15 cellular contexts compared by ENCODE assay signal in genomic region chr9:114836769-114837168, GRCh38. TPM values are rescaled to one million over a fixed set of nuclear protein-coding genes. Genes with fewer than 3 reads are reported as not detected.
DNase-seq lines count a peak whose midpoint lies in the region; ATAC-seq lines count a peak whose summit lies in the region.
"Had no signal": no experiment of that assay in that cellular context is flagged by ENCODE, and none has a peak within 500 bp of the region (broad histone marks: within the 10 kb centered on the region; RNA-seq: fewer than 3 reads in every experiment).

No MANE protein-coding gene starts in this region.

- CTCF ChIA-PET in activated CD8-positive, alpha-beta memory T cell treated with anti-CD3 and anti-CD28 coated beads, Interleukin-2, amount 10 ng/mL, durations not matched to agents 7 days and 5 days (lab: Charles Lee) = interaction anchor here (0.8 kb wide), 1 partner anchor 156 kb away, joined by 3 read pairs; no protein-coding TSS in a partner anchor

- H3K27me3 Mint-ChIP-seq in activated CD8-positive, alpha-beta memory T cell treated with anti-CD3 and anti-CD28 coated beads, Interleukin-2, amount 10 ng/mL, durations not matched to agents 7 days and 5 days = peaks cover 8% of the 10 kb centered on the region
- no peaks in the 10 kb centered on the region for H3K27me3 Mint-ChIP-seq in activated naive CD8-positive, alpha-beta T cell treated with anti-CD3 and anti-CD28 coated beads for 36 hours

- no peaks in the 10 kb centered on the region for H3K9me3 Mint-ChIP-seq in activated CD8-positive, alpha-beta memory T cell treated with anti-CD3 and anti-CD28 coated beads, Interleukin-2, amount 10 ng/mL, durations not matched to agents 7 days and 5 days (ENCODE audit: low read depth)
- peaks cover 4% of the 10 kb centered on the region for H3K9me3 Mint-ChIP-seq in activated naive CD8-positive, alpha-beta T cell treated with anti-CD3 and anti-CD28 coated beads for 36 hours

- H3K27ac Mint-ChIP-seq in activated CD8-positive, alpha-beta memory T cell treated with anti-CD3 and anti-CD28 coated beads, Interleukin-2, amount 10 ng/mL, durations not matched to agents 7 days and 5 days = no peak overlapping the region
- H3K27ac Mint-ChIP-seq in activated naive CD8-positive, alpha-beta T cell treated with anti-CD3 and anti-CD28 coated beads for 36 hours = no peak overlapping the region

- H3K4me1 Mint-ChIP-seq in activated CD8-positive, alpha-beta memory T cell treated with anti-CD3 and anti-CD28 coated beads, Interleukin-2, amount 10 ng/mL, durations not matched to agents 7 days and 5 days = peaks cover 21% of the 10 kb centered on the region
- peaks cover 7% of the 10 kb centered on the region for H3K4me1 Mint-ChIP-seq in activated naive CD8-positive, alpha-beta T cell treated with anti-CD3 and anti-CD28 coated beads for 36 hours

- ATAC-seq in activated CD8-positive, alpha-beta memory T cell treated with anti-CD3 and anti-CD28 coated beads, Interleukin-2, amount 10 ng/mL, durations not matched to agents 7 days and 5 days = peak; percentile 42
- no peak for ATAC-seq in HG03432 (IDR thresholded peaks at IDR 0.05; ENCODE audit: unreplicated experiment)
- ATAC-seq: gastroesophageal sphincter, left ventricle myocardium superior had no signal

- H3K36me3 Mint-ChIP-seq in activated CD8-positive, alpha-beta memory T cell treated with anti-CD3 and anti-CD28 coated beads, Interleukin-2, amount 10 ng/mL, durations not matched to agents 7 days and 5 days = peaks cover 13% of the 10 kb centered on the region
- peaks cover 1% of the 10 kb centered on the region for H3K36me3 Mint-ChIP-seq in activated naive CD8-positive, alpha-beta T cell treated with anti-CD3 and anti-CD28 coated beads for 36 hours
- H3K36me3 Mint-ChIP-seq: CD4-positive, CD25-positive, alpha-beta regulatory T cell had no signal

- DNase-seq in activated CD8-positive, alpha-beta memory T cell treated with anti-CD3 and anti-CD28 coated beads, Interleukin-2, amount 10 ng/mL, durations not matched to agents 7 days and 5 days = peak; percentile 44
- no peak for DNase-seq in activated CD8-positive, alpha-beta memory T cell treated with anti-CD3 and anti-CD28 coated beads, Interleukin-2, amount 50 U/mL, for 4 hours
- DNase-seq in MV-4-11 (lab: John Stamatoyannopoulos, UW) (peak; percentile 34), COLO829 (ENCODE audit: low spot score) (no peak), SKM-1 treated with dmso at 0.1 percent for 144 hours (lab: John Stamatoyannopoulos, UW; ENCODE audit: unreplicated experiment) (no peak)
- peak; percentile 30 for DNase-seq in activated naive CD8-positive, alpha-beta T cell treated with anti-CD3 and anti-CD28 coated beads for 36 hours
- DNase-seq in stimulated activated CD8-positive, alpha-beta memory T cell treated with anti-CD3 and anti-CD28 coated beads, Interleukin-2, amount 100 ng/mL, for 48 hours (ENCODE audit: low read depth in 2 of 2) = peak; percentile 8 to 20
- DNase-seq: CD4-positive, CD25-positive, alpha-beta regulatory T cell; left ventricle myocardium superior; NCI-H1105; NCI-H2171; NCI-H82; stomach had no signal

- H3K4me3 Mint-ChIP-seq in activated CD8-positive, alpha-beta memory T cell treated with anti-CD3 and anti-CD28 coated beads, Interleukin-2, amount 10 ng/mL, durations not matched to agents 7 days and 5 days = no peak overlapping the region
- no peak overlapping the region for H3K4me3 Mint-ChIP-seq in activated naive CD8-positive, alpha-beta T cell treated with anti-CD3 and anti-CD28 coated beads for 36 hours
- H3K4me3 Mint-ChIP-seq: CD4-positive, CD25-positive, alpha-beta regulatory T cell had no signal

RNA-seq across cellular contexts. Expression of gene TNFSF15, which starts 30.9 kb away (rescaled TPM):
- total RNA-seq in activated CD8-positive, alpha-beta memory T cell treated with anti-CD3 and anti-CD28 coated beads, Interleukin-2, amount 10 ng/mL, durations not matched to agents 7 days and 5 days = under 1 TPM; 0.06 to 0.16 TPM
- total RNA-seq in activated naive CD8-positive, alpha-beta T cell treated with anti-CD3 and anti-CD28 coated beads for 36 hours = 1 to 10 TPM; 2.3 to 2.4 TPM
- total RNA-seq: CD4-positive, CD25-positive, alpha-beta regulatory T cell; left ventricle myocardium superior had no signal

Comparison
In these comparisons a context has a peak if more than half of its experiments do, and no peak if none do; other contexts are left out.
1. DNase-seq: peak in activated CD8-positive, alpha-beta memory T cell treated with anti-CD3 and anti-CD28 coated beads, Interleukin-2, amount 10 ng/mL, durations not matched to agents 7 days and 5 days (single experiment), MV-4-11 (single experiment), activated naive CD8-positive, alpha-beta T cell treated with anti-CD3 and anti-CD28 coated beads for 36 hours (single experiment) and stimulated activated CD8-positive, alpha-beta memory T cell treated with anti-CD3 and anti-CD28 coated beads, Interleukin-2, amount 100 ng/mL, for 48 hours (2 of 2); none in activated CD8-positive, alpha-beta memory T cell treated with anti-CD3 and anti-CD28 coated beads, Interleukin-2, amount 50 U/mL, for 4 hours (single experiment), COLO829 (single experiment) and SKM-1 treated with dmso at 0.1 percent for 144 hours (single experiment).